ENCODE assay signal across 11 cellular contexts in the genomic region with DNA sequence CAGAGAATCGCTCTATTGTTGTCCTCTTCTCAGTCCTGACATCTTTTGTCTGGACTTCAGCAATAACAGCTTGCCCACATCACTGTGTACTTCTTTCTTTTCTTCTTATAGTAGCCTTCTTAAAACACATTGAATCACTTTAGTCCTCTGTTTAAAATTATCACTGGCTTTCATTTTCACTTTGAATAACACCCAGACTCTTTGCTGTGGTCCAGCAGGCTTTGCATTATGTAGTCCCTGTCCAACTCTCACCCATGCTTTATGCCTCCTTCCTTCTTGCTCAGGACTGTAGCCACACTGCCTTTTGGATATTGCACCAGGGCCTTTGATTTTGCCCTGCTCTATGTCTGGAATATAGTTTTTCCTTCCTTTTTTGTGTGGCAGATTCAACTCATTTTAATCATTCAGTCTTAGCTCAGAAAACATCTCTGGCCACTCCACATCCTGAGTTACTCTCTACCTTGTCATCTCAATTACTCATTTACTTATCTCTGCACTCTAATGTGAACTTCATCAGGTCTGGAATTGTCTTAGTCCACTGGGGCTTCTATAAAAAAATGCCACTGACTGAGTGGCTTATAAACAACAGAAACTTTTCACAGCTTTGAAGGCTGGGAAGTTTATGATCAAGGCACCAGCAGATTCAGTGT.
A peak's percentile ranks its signal among the peaks of the same experiment; 100 is the strongest.
DNase-seq lines count a peak whose midpoint lies in the region; ATAC-seq, FAIRE-seq and TF ChIP-seq lines count a peak whose summit lies in the region.
"Had no signal": no experiment of that assay in that cellular context is flagged by ENCODE, and none has a peak within 500 bp of the region (broad histone marks: within the 10 kb centered on the region; RNA-seq: fewer than 3 reads in every experiment).

No MANE protein-coding gene starts in this region.

- peak overlapping the region; percentile 64 for H2AFZ ChIP-seq in SU-DHL-6 (ENCODE audit: low read depth, low read length, severe bottlenecking)

- no peak for TF ChIP-seq CTCF in SU-DHL-6 (IDR thresholded peaks at IDR 0.05; ENCODE audit: insufficient read depth, low read length, poor library complexity, severe bottlenecking)
- TF ChIP-seq CTCF in chondrocyte (IDR thresholded peaks at IDR 0.05), result no peak

- H3K36me3 ChIP-seq in SU-DHL-6 (ENCODE audit: low read length), result no peaks in the 10 kb centered on the region
- H3K36me3 ChIP-seq: esophagus squamous epithelium had no signal

- no peaks in the 10 kb centered on the region for H3K36me3 Mint-ChIP-seq in chondrocyte (ENCODE audit: low read depth)

- H3K27ac Mint-ChIP-seq in chondrocyte (ENCODE audit: unreplicated experiment), result no peak overlapping the region

- H3K4me1 Mint-ChIP-seq in chondrocyte (ENCODE audit: low read depth), result peaks cover 5% of the 10 kb centered on the region

- H3K27ac ChIP-seq in SU-DHL-6 (ENCODE audit: low read depth, low read length), result no peak overlapping the region
- H3K27ac ChIP-seq: esophagus squamous epithelium had no signal

- H3K27me3 ChIP-seq in SU-DHL-6 (ENCODE audit: low read length), result no peaks in the 10 kb centered on the region
- H3K27me3 ChIP-seq: esophagus squamous epithelium had no signal

- no peaks in the 10 kb centered on the region for H3K9me2 ChIP-seq in SU-DHL-6 (replicated peaks; ENCODE audit: insufficient read depth, low read length)

- no peak overlapping the region for H3K4me3 ChIP-seq in SU-DHL-6 (ENCODE audit: insufficient read depth, low read length, poor library complexity, severe bottlenecking)
- H3K4me3 ChIP-seq: esophagus squamous epithelium had no signal

- ATAC-seq in GM19467 (IDR thresholded peaks at IDR 0.05; ENCODE audit: unreplicated experiment) (peak; percentile 96), HG03064 (IDR thresholded peaks at IDR 0.05; ENCODE audit: low read depth, unreplicated experiment) (peak; percentile 99)

- peak; percentile 28 for FAIRE-seq in GM12891 (lab: Jason Lieb, UNC)
- FAIRE-seq: urothelium cell line had no signal

- H3K9me3 Mint-ChIP-seq in chondrocyte (ENCODE audit: low read depth), result peaks cover 2% of the 10 kb centered on the region

- peak overlapping the region; percentile 13 for H3K4me2 ChIP-seq in SU-DHL-6 (ENCODE audit: low read depth, low read length, poor library complexity, severe bottlenecking)

- TF ChIP-seq POLR2A in GM12891 (IDR thresholded peaks at IDR 0.05; ENCODE audit: low read depth, low read length), result no peak

- DNase-seq in GM12891 (ENCODE audit: insufficient read length, low spot score) (no peak), COLO829 (ENCODE audit: low spot score) (no peak), hippocampal formation (lab: John Stamatoyannopoulos, UW) (no peak), chondrocyte (ENCODE audit: low spot score) (no peak)
- no peak for DNase-seq in stimulated activated CD4-positive, alpha-beta T cell treated with anti-CD3 and anti-CD28 coated beads, Interleukin-12 subunit alpha, Interleukin-12 subunit beta, amount 100 ng/mL, for 4 hours
- DNase-seq: esophagus squamous epithelium, T1000 had no signal

- H3K9me3 ChIP-seq in SU-DHL-6 (ENCODE audit: insufficient read depth, low read length), result no peaks in the 10 kb centered on the region
- H3K9me3 ChIP-seq: esophagus squamous epithelium had no signal

- H3K79me2 ChIP-seq in SU-DHL-6 (ENCODE audit: insufficient read depth, low read length), result no peaks in the 10 kb centered on the region

- H3K9ac ChIP-seq in SU-DHL-6 (ENCODE audit: low read length), result no peak overlapping the region

- no peak overlapping the region for H3K4me3 Mint-ChIP-seq in chondrocyte (ENCODE audit: unreplicated experiment)

- H4K20me1 ChIP-seq in SU-DHL-6 (ENCODE audit: low read depth, low read length), result no peaks in the 10 kb centered on the region

- H3F3A ChIP-seq in SU-DHL-6 (ENCODE audit: insufficient read depth), result no peaks in the 10 kb centered on the region

- H3K27me3 Mint-ChIP-seq in chondrocyte (ENCODE audit: low read depth), result peaks cover 13% of the 10 kb centered on the region

TF ChIP-seq in GM12891, 5 proteins besides CTCF, POLR2A, EP300 and RAD21:
- no peak for TF ChIP-seq SPI1 (IDR thresholded peaks at IDR 0.05; ENCODE audit: low read depth, low read length)
- TF ChIP-seq PAX5 (IDR thresholded peaks at IDR 0.05; ENCODE audit: insufficient read depth, low read length, severe bottlenecking), result no peak
- no peak for TF ChIP-seq POLR2AphosphoS5 (IDR thresholded peaks at IDR 0.05; ENCODE audit: low read depth, low read length)
- no peak for TF ChIP-seq POU2F2 (IDR thresholded peaks at IDR 0.05; ENCODE audit: low read depth, low read length)
- TF ChIP-seq TAF1 (IDR thresholded peaks at IDR 0.05; ENCODE audit: low read depth, low read length), result no peak
